Comparison of ENCODE assay signal across 29 cellular contexts in genomic region chr2:120653871-120654270, GRCh38.
"Had no signal": no experiment of that assay in that cellular context is flagged by ENCODE, and none has a peak within 500 bp of the region (broad histone marks: within the 10 kb centered on the region; RNA-seq: fewer than 3 reads in every experiment).

No MANE protein-coding gene starts in this region.

- H3K4me1 Mint-ChIP-seq: activated B cell treated with CpG ODN at 0.5 μM for 24 hours; activated naive CD4-positive, alpha-beta T cell treated with anti-CD3 and anti-CD28 coated beads, Interleukin-2, amount 10 ng/mL, durations not matched to agents 7 days and 5 days; activated naive CD8-positive, alpha-beta T cell treated with anti-CD3 and anti-CD28 coated beads, Interleukin-2, amount 50 U/mL, for 24 hours had no signal

- H3K36me3 Mint-ChIP-seq: activated CD4-positive, alpha-beta memory T cell treated with anti-CD3 and anti-CD28 coated beads for 36 hours had no signal

- FAIRE-seq: bronchial epithelial cell had no signal

- H3K27ac ChIP-seq: VCaP had no signal

- DNase-seq: activated B cell treated with CpG ODN at 0.5 μM for 24 hours; activated CD4-positive, alpha-beta memory T cell treated with anti-CD3 and anti-CD28 coated beads for 36 hours; activated CD4-positive, alpha-beta T cell treated with anti-CD3 and anti-CD28 coated beads for 4 hours; activated CD4-positive, alpha-beta T cell treated with anti-CD3 and anti-CD28 coated beads, Interleukin-2, amount 50 U/mL, for 1 hour; activated CD4-positive, CD25-positive, alpha-beta regulatory T cell treated with anti-CD3 and anti-CD28 coated beads, Interleukin-2, amount 50 U/mL, for 72 hours; activated CD8-positive, alpha-beta memory T cell treated with anti-CD3 and anti-CD28 coated beads, Interleukin-2, amount 50 U/mL, for 4 hours; activated effector memory CD4-positive, alpha-beta T cell treated with Interleukin-2 at 50 U/mL for 16 hours; activated naive CD4-positive, alpha-beta T cell treated with anti-CD3 and anti-CD28 coated beads, Interleukin-2, amount 10 ng/mL, durations not matched to agents 7 days and 5 days; activated naive CD8-positive, alpha-beta T cell treated with anti-CD3 and anti-CD28 coated beads, Interleukin-2, amount 50 U/mL, for 24 hours; activated T-cell treated with anti-CD3 and anti-CD28 coated beads, Interleukin-2, amount 50 U/mL, for 48 hours; central memory CD4-positive, alpha-beta T cell; NCI-H1105; NCI-H1417 treated with DMSO at 0.1 percent for 48 hours; NCI-H1930; NCI-H2081 treated with DMSO at 0.1 percent for 48 hours; NCI-H226; NCI-H446 treated with DMSO at 0.1 percent for 48 hours; NCI-H524; NCI-H69; RPMI8226; SW 1271; T-helper 1 cell; T-helper 2 cell; T-helper 9 cell had no signal

- ATAC-seq: activated naive CD8-positive, alpha-beta T cell treated with anti-CD3 and anti-CD28 coated beads, Interleukin-2, amount 50 U/mL, for 24 hours; Panc1 had no signal

- H3K4me3 Mint-ChIP-seq: activated B cell treated with CpG ODN at 0.5 μM for 24 hours; activated CD4-positive, alpha-beta memory T cell treated with anti-CD3 and anti-CD28 coated beads for 36 hours; activated naive CD4-positive, alpha-beta T cell treated with anti-CD3 and anti-CD28 coated beads, Interleukin-2, amount 10 ng/mL, durations not matched to agents 7 days and 5 days; activated naive CD8-positive, alpha-beta T cell; activated naive CD8-positive, alpha-beta T cell treated with anti-CD3 and anti-CD28 coated beads, Interleukin-2, amount 50 U/mL, for 24 hours; brain had no signal

- H3K27ac Mint-ChIP-seq: activated B cell treated with CpG ODN at 0.5 μM for 24 hours; activated CD4-positive, alpha-beta memory T cell treated with anti-CD3 and anti-CD28 coated beads for 36 hours; activated naive CD4-positive, alpha-beta T cell treated with anti-CD3 and anti-CD28 coated beads, Interleukin-2, amount 10 ng/mL, durations not matched to agents 7 days and 5 days; activated naive CD8-positive, alpha-beta T cell; activated naive CD8-positive, alpha-beta T cell treated with anti-CD3 and anti-CD28 coated beads, Interleukin-2, amount 50 U/mL, for 24 hours; brain had no signal
